ENCODE assay signal across 19 cellular contexts in the genomic region with DNA sequence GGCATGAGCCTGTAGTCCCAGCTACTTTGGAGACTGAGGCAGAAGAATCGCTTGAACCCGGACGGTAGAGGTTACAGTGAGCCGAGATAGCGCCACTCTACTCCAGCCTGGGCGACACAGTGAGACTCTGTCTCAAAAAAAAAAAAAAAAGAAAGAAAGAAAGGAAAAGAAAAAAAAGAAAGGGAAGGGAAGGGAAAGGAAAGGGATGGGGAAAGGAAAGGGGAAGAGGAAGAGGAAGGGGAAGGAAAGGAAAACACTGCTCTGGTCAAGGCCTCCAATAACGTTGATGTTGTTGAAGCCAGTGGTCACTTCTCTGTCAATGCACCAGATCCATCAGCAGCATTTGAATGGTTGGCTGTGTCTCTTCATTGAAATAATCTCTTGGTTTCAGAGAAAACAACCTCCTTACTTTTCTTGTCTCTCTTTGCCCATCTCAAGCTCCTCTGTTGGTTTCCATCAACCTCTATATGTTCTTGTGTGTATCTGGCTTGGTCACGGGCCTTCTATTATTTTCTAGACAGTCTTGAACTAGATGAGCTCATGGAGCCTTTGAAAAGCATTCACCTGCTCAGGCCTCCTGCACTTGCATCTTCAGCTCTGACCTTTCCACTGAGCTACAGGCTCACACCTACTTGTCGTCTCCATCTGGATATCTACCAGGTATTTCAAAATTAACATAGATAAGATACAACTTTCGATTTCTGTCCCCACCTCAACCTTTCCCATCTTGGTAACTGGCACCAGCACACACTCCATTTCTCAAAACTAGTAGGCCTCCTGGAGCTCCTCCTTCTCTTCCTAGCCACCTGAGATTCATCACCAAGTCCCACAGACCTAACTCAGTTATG.
DNase-seq lines count a peak whose midpoint lies in the region; ATAC-seq and TF ChIP-seq lines count a peak whose summit lies in the region.
"Had no signal": no experiment of that assay in that cellular context is flagged by ENCODE, and none has a peak within 500 bp of the region (broad histone marks: within the 10 kb centered on the region; RNA-seq: fewer than 3 reads in every experiment).

No MANE protein-coding gene starts in this region.

- H3K9me3 ChIP-seq in T-helper 17 cell (ENCODE audit: control insufficient read depth, low read length, poor library complexity, severe bottlenecking): no peaks in the 10 kb centered on the region
- H3K9me3 ChIP-seq in esophagus squamous epithelium: no peaks in the 10 kb centered on the region
- H3K9me3 ChIP-seq in suprapubic skin: no peaks in the 10 kb centered on the region
- H3K9me3 ChIP-seq: BE2C, Caco-2 had no signal

- H3K27ac Mint-ChIP-seq in T-helper 17 cell (peak overlapping the region; percentile 32), neural crest cell (ENCODE audit: unreplicated experiment) (peak overlapping the region; percentile 9)
- H3K27ac Mint-ChIP-seq in activated CD4-positive, alpha-beta T cell treated with anti-CD3 and anti-CD28 coated beads for 36 hours: no peak overlapping the region
- H3K27ac Mint-ChIP-seq: CD4-positive, alpha-beta T cell had no signal

- TF ChIP-seq POLR2A in esophagus squamous epithelium (IDR thresholded peaks at IDR 0.05): no peak
- no peak for TF ChIP-seq POLR2A in suprapubic skin (IDR thresholded peaks at IDR 0.05)

- CTCF ChIA-PET in activated CD4-positive, alpha-beta T cell treated with anti-CD3 and anti-CD28 coated beads for 36 hours (lab: Charles Lee): interaction anchor here (0.6 to 1.1 kb wide), 2 partner anchors 12 to 299 kb away, joined by 3 to 5 read pairs; no protein-coding TSS in a partner anchor

- no peak for TF ChIP-seq EP300 in suprapubic skin (IDR thresholded peaks at IDR 0.05)

- H3K4me1 Mint-ChIP-seq in T-helper 17 cell (peaks cover 4% of the 10 kb centered on the region), neural crest cell (no peaks in the 10 kb centered on the region)
- H3K4me1 Mint-ChIP-seq in activated CD4-positive, alpha-beta T cell treated with anti-CD3 and anti-CD28 coated beads for 36 hours: no peaks in the 10 kb centered on the region

- H3K9me3 Mint-ChIP-seq in neural crest cell: no peaks in the 10 kb centered on the region
- H3K9me3 Mint-ChIP-seq in activated CD4-positive, alpha-beta T cell treated with anti-CD3 and anti-CD28 coated beads for 36 hours (ENCODE audit: low read depth): no peaks in the 10 kb centered on the region
- H3K9me3 Mint-ChIP-seq: CD4-positive, alpha-beta T cell had no signal

- TF ChIP-seq CTCF in esophagus squamous epithelium (IDR thresholded peaks at IDR 0.05) (no peak), neural crest cell (conservative IDR thresholded peaks at IDR 0.05) (no peak), suprapubic skin (IDR thresholded peaks at IDR 0.05) (no peak)

- H3K4me1 ChIP-seq in esophagus squamous epithelium: peaks cover 4 to 65% (median 19%) of the 10 kb centered on the region in 3 donors
- H3K4me1 ChIP-seq in suprapubic skin: peaks cover 35% of the 10 kb centered on the region

- H3K36me3 Mint-ChIP-seq in T-helper 17 cell (ENCODE audit: low read depth): peaks cover 5% of the 10 kb centered on the region
- H3K36me3 Mint-ChIP-seq in neural crest cell (ENCODE audit: low read depth): no peaks in the 10 kb centered on the region
- H3K36me3 Mint-ChIP-seq in activated CD4-positive, alpha-beta T cell treated with anti-CD3 and anti-CD28 coated beads for 36 hours (ENCODE audit: low read depth): no peaks in the 10 kb centered on the region

- H3K27ac ChIP-seq in esophagus squamous epithelium (peak overlapping the region in 3 of 4 donors; percentile 68 to 78 (median 73)), suprapubic skin (peak overlapping the region; percentile 18)

- intact Hi-C loops in esophagus squamous epithelium (cut with DNase I): no loop called here
- intact Hi-C loops in activated CD4-positive, alpha-beta T cell treated with anti-CD3 and anti-CD28 coated beads for 36 hours (cut with DNase I, micrococcal nuclease): no loop called here

- peaks cover 16% of the 10 kb centered on the region for H3K27me3 Mint-ChIP-seq in T-helper 17 cell
- H3K27me3 Mint-ChIP-seq in neural crest cell (ENCODE audit: low read depth): peaks cover 8% of the 10 kb centered on the region
- H3K27me3 Mint-ChIP-seq in activated CD4-positive, alpha-beta T cell treated with anti-CD3 and anti-CD28 coated beads for 36 hours: peaks cover 5% of the 10 kb centered on the region

- WGBS in esophagus squamous epithelium, 2 donors: 82 to 95% methylated on average over 4 to 5 of the region's 10 CpGs
- 90% methylated on average over 10 of the region's 10 CpGs for WGBS in suprapubic skin

- ATAC-seq in T-helper 17 cell: no peak
- no peak for ATAC-seq in GM21360 (IDR thresholded peaks at IDR 0.05; ENCODE audit: unreplicated experiment)
- no peak for ATAC-seq in activated CD4-positive, alpha-beta T cell treated with anti-CD3 and anti-CD28 coated beads for 36 hours
- ATAC-seq: GM12878, HCT116 had no signal

- no peak for DNase-seq in T-helper 17 cell
- DNase-seq in esophagus squamous epithelium (lab: John Stamatoyannopoulos, UW): no peak
- DNase-seq in neural crest cell (ENCODE audit: low read depth, low spot score): no peak
- DNase-seq in suprapubic skin (ENCODE audit: low spot score in 2 of 2): no peak
- DNase-seq in hippocampal formation (lab: John Stamatoyannopoulos, UW): no peak
- DNase-seq in NOMO-1 (lab: John Stamatoyannopoulos, UW; ENCODE audit: unreplicated experiment in 2 of 2): no peak
- no peak for DNase-seq in activated CD4-positive, alpha-beta T cell treated with anti-CD3 and anti-CD28 coated beads for 36 hours
- DNase-seq: ACHN; BE2C; C1 segment of cervical spinal cord; Caco-2; CD4-positive, alpha-beta T cell; DMS79 treated with DMSO at 0.1 percent for 48 hours; GF-D8; GOT3; H7 had no signal

- H3K4me3 ChIP-seq in esophagus squamous epithelium (no peak overlapping the region), suprapubic skin (no peak overlapping the region)
- H3K4me3 ChIP-seq: GM12878 had no signal

- H3K4me3 Mint-ChIP-seq in T-helper 17 cell (no peak overlapping the region), neural crest cell (no peak overlapping the region)
- H3K4me3 Mint-ChIP-seq in activated CD4-positive, alpha-beta T cell treated with anti-CD3 and anti-CD28 coated beads for 36 hours: no peak overlapping the region
- H3K4me3 Mint-ChIP-seq: CD4-positive, alpha-beta T cell had no signal

- H3K27me3 ChIP-seq in esophagus squamous epithelium (no peaks in the 10 kb centered on the region), suprapubic skin (no peaks in the 10 kb centered on the region)
- H3K27me3 ChIP-seq: BE2C had no signal

- H3K36me3 ChIP-seq in esophagus squamous epithelium (no peaks in the 10 kb centered on the region), suprapubic skin (no peaks in the 10 kb centered on the region)
- H3K36me3 ChIP-seq: BE2C had no signal

- POLR2A ChIA-PET in activated CD4-positive, alpha-beta T cell treated with anti-CD3 and anti-CD28 coated beads for 36 hours (lab: Charles Lee): no interaction called here
